Comparison of ENCODE assay signal across 1 cellular context in genomic region chr10:91196268-91197043, GRCh38.
TF ChIP-seq lines count a peak whose summit lies in the region.

No MANE protein-coding gene starts in this region.

TF ChIP-seq in IMR-90, 13 proteins besides CTCF, POLR2A, EP300 and RAD21:
- TF ChIP-seq ELK1 (IDR thresholded peaks at IDR 0.05; ENCODE audit: borderline replicate concordance, low read depth, low read length) = no peak
- no peak for TF ChIP-seq MAZ (IDR thresholded peaks at IDR 0.05; ENCODE audit: borderline replicate concordance, low read depth, low read length)
- no peak for TF ChIP-seq CEBPB (IDR thresholded peaks at IDR 0.05; ENCODE audit: low read depth, low read length)
- TF ChIP-seq RFX5 (IDR thresholded peaks at IDR 0.05; ENCODE audit: low read depth, low read length) = no peak
- no peak for TF ChIP-seq MXI1 (IDR thresholded peaks at IDR 0.05; ENCODE audit: borderline replicate concordance, low read depth, low read length)
- TF ChIP-seq FOS (IDR thresholded peaks at IDR 0.05; ENCODE audit: low read depth, low read length) = no peak
